Comparison of ENCODE assay signal across 19 cellular contexts in the genomic region with DNA sequence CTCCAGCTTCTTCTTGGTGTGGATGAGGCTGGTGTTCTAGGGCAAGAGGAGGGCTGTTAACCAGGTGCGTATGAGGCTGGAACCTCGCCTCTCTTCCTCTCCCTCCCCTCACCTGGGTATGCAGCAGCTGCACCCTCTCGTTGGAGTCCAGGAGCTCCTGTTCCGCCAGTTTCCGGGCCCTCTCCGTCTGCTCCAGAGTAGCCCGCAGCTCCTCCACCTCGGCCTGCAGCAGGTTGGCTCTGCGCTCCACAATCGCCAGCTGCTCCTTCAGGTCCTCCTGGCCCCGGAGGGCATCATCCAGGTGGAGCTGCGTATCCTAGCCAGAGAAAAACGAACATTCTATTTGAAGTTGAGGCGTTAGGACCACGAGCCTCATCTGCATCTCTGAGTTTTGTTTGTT. TPM values are rescaled to one million over a fixed set of nuclear protein-coding genes. Genes with fewer than 3 reads are reported as not detected.
DNase-seq lines count a peak whose midpoint lies in the region; FAIRE-seq and TF ChIP-seq lines count a peak whose summit lies in the region.
"Had no signal": no experiment of that assay in that cellular context is flagged by ENCODE, and none has a peak within 500 bp of the region (broad histone marks: within the 10 kb centered on the region; RNA-seq: fewer than 3 reads in every experiment).

No MANE protein-coding gene starts in this region.

- H3F3A ChIP-seq in Loucy (ENCODE audit: low read depth) (no peaks in the 10 kb centered on the region), neural progenitor cell (ENCODE audit: low read depth) (no peaks in the 10 kb centered on the region)

- peak overlapping the region; percentile 57; the same call in 1 of the 2 replicates for H2AFZ ChIP-seq in Loucy (ENCODE audit: low read length)
- H2AFZ ChIP-seq in H1 (ENCODE audit: low read length), result peak overlapping the region; percentile 60; the same call in 1 of the 2 replicates
- H2AFZ ChIP-seq in neural progenitor cell (replicated peaks), result peak overlapping the region; percentile 11

- H2BK12ac ChIP-seq in H1 (ENCODE audit: low read depth, low read length), result no peak overlapping the region

- CTCF ChIA-PET in H1 (lab: Charles Lee; ENCODE audit: partially characterized antibody), result interaction anchor here (0.6 to 21.3 kb wide), 20 partner anchors 11 to 793 kb away, joined by 3 to 323 read pairs (median 4); no protein-coding TSS in a partner anchor

- TF ChIP-seq POLR2A in H1 (IDR thresholded peaks at IDR 0.05; ENCODE audit: control extremely low read depth in 1 of 2, low read depth in 2 of 2, low read length in 2 of 2), result no peak

- H3K4ac ChIP-seq in H1 (replicated peaks; ENCODE audit: insufficient read length, low read depth, low read length) (no peak overlapping the region), mesendoderm (ENCODE audit: low read depth, low read length) (no peak overlapping the region)

- H4K91ac ChIP-seq in H1 (replicated peaks; ENCODE audit: insufficient read length, low read length), result no peak overlapping the region

- H3K79me2 ChIP-seq in Loucy (ENCODE audit: insufficient read depth, low read length) (no peaks in the 10 kb centered on the region), H1 (ENCODE audit: control insufficient read depth in 1 of 2, insufficient read depth in 2 of 2, low read length in 2 of 2) (no peaks in the 10 kb centered on the region), neural progenitor cell (ENCODE audit: low read depth) (no peaks in the 10 kb centered on the region), mesendoderm (ENCODE audit: control insufficient read depth, insufficient read depth, low read length) (no peaks in the 10 kb centered on the region)

- H3K4me2 ChIP-seq in Loucy (ENCODE audit: low read depth, low read length, poor library complexity, severe bottlenecking), result no peak overlapping the region
- no peak overlapping the region for H3K4me2 ChIP-seq in H1 (ENCODE audit: insufficient read depth in 1 of 2, low read depth in 2 of 2, low read length in 2 of 2)
- H3K4me2 ChIP-seq in neural progenitor cell, result no peak overlapping the region
- H3K4me2 ChIP-seq in mesendoderm (ENCODE audit: low read length), result no peak overlapping the region
- H3K4me2 ChIP-seq: A549; BLaER1 treated with 17β-estradiol and CSF1 and Interleukin-3, amounts not matched to agents 10 nM and 100 nM had no signal

- no peaks in the 10 kb centered on the region for H3K9me3 Mint-ChIP-seq in neural progenitor cell
- H3K9me3 Mint-ChIP-seq: CD4-positive, alpha-beta T cell; CD8-positive, alpha-beta memory T cell had no signal

- TF ChIP-seq EP300 in H1 (IDR thresholded peaks at IDR 0.05; ENCODE audit: borderline replicate concordance in 1 of 2, low read depth in 2 of 2, low read length in 2 of 2), result no peak

- H3K36me3 Mint-ChIP-seq in neural progenitor cell, result peaks cover 3% of the 10 kb centered on the region

- no peaks in the 10 kb centered on the region for H3K9me2 ChIP-seq in Loucy (replicated peaks; ENCODE audit: low read depth, low read length)

- FAIRE-seq in H1 (lab: Jason Lieb, UNC), result no peak
- FAIRE-seq: A549, D721Med had no signal

- no peak overlapping the region for H3K27ac Mint-ChIP-seq in neural progenitor cell
- H3K27ac Mint-ChIP-seq: CD14-positive monocyte; CD4-positive, alpha-beta T cell had no signal

- H2BK20ac ChIP-seq in H1 (ENCODE audit: low read length), result no peak overlapping the region

- H4K20me1 ChIP-seq in Loucy (ENCODE audit: insufficient read depth, low read length, poor library complexity, severe bottlenecking), result no peaks in the 10 kb centered on the region
- H4K20me1 ChIP-seq in H1 (replicated peaks in 1 of 2; ENCODE audit: control insufficient read depth in 1 of 2, insufficient read depth in 2 of 2, low read length in 2 of 2), result no peaks in the 10 kb centered on the region
- no peaks in the 10 kb centered on the region for H4K20me1 ChIP-seq in neural progenitor cell (ENCODE audit: low read depth)
- H4K20me1 ChIP-seq: BLaER1 treated with 17β-estradiol and CSF1 and Interleukin-3, amounts not matched to agents 10 nM and 100 nM had no signal

- H3K36me3 ChIP-seq in Loucy (ENCODE audit: insufficient read depth, low read length) (peaks cover 4% of the 10 kb centered on the region; the same call in 1 of the 2 replicates), H1 (ENCODE audit: control insufficient read depth in 2 of 4, insufficient read depth in 4 of 4, low read length in 3 of 4) (no peaks in the 10 kb centered on the region; a peak in 1 of 8 replicates), neural progenitor cell (no peaks in the 10 kb centered on the region), mesendoderm (ENCODE audit: control insufficient read depth, insufficient read depth, low read length) (no peaks in the 10 kb centered on the region)
- H3K36me3 ChIP-seq: BE2C had no signal

- H3K79me1 ChIP-seq in H1 (ENCODE audit: low read depth, low read length) (no peaks in the 10 kb centered on the region), mesendoderm (ENCODE audit: low read length) (no peaks in the 10 kb centered on the region)

- no peak overlapping the region for H2AK5ac ChIP-seq in H1 (ENCODE audit: low read depth, low read length)
- no peak overlapping the region for H2AK5ac ChIP-seq in mesendoderm (ENCODE audit: low read length)

- H3K4me3 ChIP-seq in Loucy (ENCODE audit: low read length, poor library complexity, severe bottlenecking) (no peak overlapping the region), H1 (ENCODE audit: extremely low read depth in 1 of 4, insufficient read depth in 2 of 4, low read depth in 3 of 4, low read length in 4 of 4) (no peak overlapping the region), neural progenitor cell (no peak overlapping the region), mesendoderm (ENCODE audit: low read length) (no peak overlapping the region)
- H3K4me3 ChIP-seq: A549; BLaER1 treated with 17β-estradiol and CSF1 and Interleukin-3, amounts not matched to agents 10 nM and 100 nM had no signal

- no peaks in the 10 kb centered on the region for H3K4me1 Mint-ChIP-seq in neural progenitor cell
- H3K4me1 Mint-ChIP-seq: CD14-positive monocyte had no signal

- H3K23ac ChIP-seq in H1 (ENCODE audit: insufficient read length) (no peak overlapping the region), mesendoderm (ENCODE audit: low read length) (no peak overlapping the region)

- H2BK5ac ChIP-seq in H1 (ENCODE audit: low read depth, low read length), result no peak overlapping the region
- H2BK5ac ChIP-seq in mesendoderm (ENCODE audit: low read length), result no peak overlapping the region

- H4K8ac ChIP-seq in H1 (ENCODE audit: extremely low read depth, insufficient read depth, low read length) (no peak overlapping the region), mesendoderm (ENCODE audit: low read depth, low read length) (no peak overlapping the region)

- H3K4me1 ChIP-seq in Loucy (ENCODE audit: insufficient read depth, low read length, poor library complexity, severe bottlenecking) (peaks cover 18% of the 10 kb centered on the region), H1 (replicated peaks in 1 of 4; ENCODE audit: control insufficient read depth in 3 of 4, insufficient read depth in 4 of 4, low read length in 3 of 4) (no peaks in the 10 kb centered on the region), neural progenitor cell (no peaks in the 10 kb centered on the region), mesendoderm (ENCODE audit: control insufficient read depth, low read depth, low read length) (no peaks in the 10 kb centered on the region)
- H3K4me1 ChIP-seq: A549, BE2C had no signal

- no peak overlapping the region for H4K5ac ChIP-seq in H1 (ENCODE audit: insufficient read length, low read depth, low read length)
- H4K5ac ChIP-seq in mesendoderm (ENCODE audit: low read length), result no peak overlapping the region

- POLR2A ChIA-PET in H1 (lab: Charles Lee; ENCODE audit: partially characterized antibody), result no interaction called here

- H3K9me3 ChIP-seq in Loucy (ENCODE audit: insufficient read depth, low read depth, low read length) (no peaks in the 10 kb centered on the region), H1 (ENCODE audit: insufficient read depth in 2 of 2, low read depth in 1 of 2, low read length in 1 of 2) (no peaks in the 10 kb centered on the region), neural progenitor cell (ENCODE audit: low read depth) (no peaks in the 10 kb centered on the region)
- H3K9me3 ChIP-seq: A549, BE2C had no signal

- H2BK15ac ChIP-seq in H1 (ENCODE audit: low read length) (no peak overlapping the region), mesendoderm (replicated peaks; ENCODE audit: low read depth) (no peak overlapping the region)

- TF ChIP-seq RAD21 in H1 (IDR thresholded peaks at IDR 0.05 in 1 of 2, conservative IDR thresholded peaks at IDR 0.05 in 1 of 2; ENCODE audit: low read depth in 2 of 2, low read length in 2 of 2), result no peak

- 86% methylated on average over 15 of the region's 15 CpGs; no CpG with 5 or more reads in 1 of the 2 experiments for WGBS in H1 (ENCODE audit: extremely low coverage in 1 of 2, insufficient coverage in 1 of 2, insufficient read length in 1 of 2, insufficient replicate concordance in 2 of 2, low coverage in 1 of 2, low lambda C conversion rate in 2 of 2, missing lambda C conversion rate in 1 of 2), 2 experiments
- WGBS in mesendoderm (ENCODE audit: extremely low coverage, insufficient coverage, low lambda C conversion rate), result no CpG with 5 or more reads among the region's 15 CpGs

- no peak for TF ChIP-seq CTCF in Loucy (conservative IDR thresholded peaks at IDR 0.05; ENCODE audit: low read length)
- no peak for TF ChIP-seq CTCF in H1 (IDR thresholded peaks at IDR 0.05; ENCODE audit: control extremely low read depth in 1 of 3, insufficient read depth in 1 of 3, low read depth in 1 of 3, low read length in 3 of 3)
- no peak for TF ChIP-seq CTCF in neural progenitor cell (IDR thresholded peaks at IDR 0.05)

- H3K23me2 ChIP-seq in H1 (ENCODE audit: low read depth, low read length), result peaks cover 1% of the 10 kb centered on the region; the same call in 1 of the 2 replicates

- no peak overlapping the region for H2BK120ac ChIP-seq in H1 (replicated peaks; ENCODE audit: low read depth, low read length)
- H2BK120ac ChIP-seq in mesendoderm (ENCODE audit: low read depth, low read length), result no peak overlapping the region

- H3K14ac ChIP-seq in H1 (ENCODE audit: insufficient read length), result no peak overlapping the region

- H3K27me3 Mint-ChIP-seq in neural progenitor cell (ENCODE audit: insufficient read depth, low read depth), result no peaks in the 10 kb centered on the region
- H3K27me3 Mint-ChIP-seq: CD4-positive, alpha-beta T cell; CD8-positive, alpha-beta memory T cell had no signal

- no peak overlapping the region for H3K4me3 Mint-ChIP-seq in neural progenitor cell
- H3K4me3 Mint-ChIP-seq: CD14-positive monocyte; CD4-positive, alpha-beta T cell; CD8-positive, alpha-beta memory T cell had no signal

- H3K56ac ChIP-seq in H1 (replicated peaks; ENCODE audit: insufficient read length, low read depth, low read length) (no peak overlapping the region), mesendoderm (ENCODE audit: low read length) (no peak overlapping the region)

- H3K18ac ChIP-seq in H1 (ENCODE audit: extremely low read depth, low read length) (no peak overlapping the region), mesendoderm (ENCODE audit: low read length) (no peak overlapping the region)

- no peak overlapping the region for H3K27ac ChIP-seq in H1 (ENCODE audit: low read depth, low read length)
- H3K27ac ChIP-seq in neural progenitor cell, result no peak overlapping the region
- no peak overlapping the region for H3K27ac ChIP-seq in mesendoderm (ENCODE audit: low read depth, low read length)
- H3K27ac ChIP-seq: A549; BLaER1 treated with 17β-estradiol and CSF1 and Interleukin-3, amounts not matched to agents 10 nM and 100 nM had no signal

- no peak overlapping the region for H3K9ac ChIP-seq in Loucy (ENCODE audit: low read depth, low read length, poor library complexity, severe bottlenecking)
- no peak overlapping the region for H3K9ac ChIP-seq in H1 (replicated peaks in 1 of 4; ENCODE audit: extremely low read depth in 1 of 4, low read depth in 3 of 4, low read length in 3 of 4)
- no peak overlapping the region for H3K9ac ChIP-seq in neural progenitor cell
- no peak overlapping the region for H3K9ac ChIP-seq in mesendoderm (ENCODE audit: low read length)
- H3K9ac ChIP-seq: BLaER1 treated with 17β-estradiol and CSF1 and Interleukin-3, amounts not matched to agents 10 nM and 100 nM had no signal

- DNase-seq in H1 (ENCODE audit: low read depth in 1 of 2, low spot score in 2 of 2), result no peak
- no peak for DNase-seq in neural progenitor cell (ENCODE audit: low spot score)
- DNase-seq in NCI-H2196 (lab: John Stamatoyannopoulos, UW; ENCODE audit: unreplicated experiment), result no peak
- no peak for DNase-seq in NCI-H187 treated with DMSO at 0.1 percent for 48 hours (lab: John Stamatoyannopoulos, UW)
- DNase-seq in mesendoderm, result no peak
- DNase-seq: 8988T, AML-193, DMS 273 treated with DMSO at 0.1 percent for 48 hours, DMS79, GDM1, GOT3 had no signal

- H3K27me3 ChIP-seq in Loucy (ENCODE audit: insufficient read depth, low read length, poor library complexity, severe bottlenecking) (no peaks in the 10 kb centered on the region), H1 (replicated peaks in 1 of 4; ENCODE audit: control insufficient read depth in 3 of 4, extremely low read depth in 1 of 4, insufficient read depth in 3 of 4, low read length in 3 of 4) (no peaks in the 10 kb centered on the region), neural progenitor cell (no peaks in the 10 kb centered on the region), mesendoderm (ENCODE audit: insufficient read depth, low read length, poor library complexity) (no peaks in the 10 kb centered on the region)
- H3K27me3 ChIP-seq: BE2C; BLaER1 treated with 17β-estradiol and CSF1 and Interleukin-3, amounts not matched to agents 10 nM and 100 nM had no signal

RNA-seq across cellular contexts. Expression of gene MYH3, which starts 25.4 kb away (rescaled TPM):
- 0.99 and 1.8 TPM in 2 replicates for total RNA-seq in H1 (2021; fragmentation: NEBNext Ultra II Directional; extraction: Animal tissue kit (Norgen Biotek cat#: 25700))
- polyA plus RNA-seq in H1 (2011; rRNA removed), result 0.65 and 1.6 TPM in 2 replicates
- polyA plus RNA-seq in H1 (2011; cell fraction: cytosol; rRNA removed), result 1.7 TPM
- polyA plus RNA-seq in H1 (2011; cell fraction: nucleus; rRNA removed), result 3.9 TPM
- polyA plus RNA-seq in H1 (2012, experiment 1 of 2), result 1.7 to 2.0 TPM (median 2.0 TPM) in 4 replicates
- polyA plus RNA-seq in H1 (2012, experiment 2 of 2), result 0.25 TPM
- 2.1 TPM for polyA plus RNA-seq in H1 (2013, experiment 1 of 2)
- polyA plus RNA-seq in H1 (2013, experiment 2 of 2), result 1.4 TPM
- 0.95 and 1.2 TPM in 2 replicates for polyA minus RNA-seq in H1 (2011; rRNA and poly(A)+ RNA removed)
- 1.4 TPM for polyA minus RNA-seq in H1 (2011; cell fraction: cytosol; rRNA and poly(A)+ RNA removed)
- 3.4 TPM for polyA minus RNA-seq in H1 (2011; cell fraction: nucleus; rRNA and poly(A)+ RNA removed)
- total RNA-seq in neural progenitor cell (ENCODE audit: low replicate concordance), result 0.36 and 0.40 TPM in 2 replicates
- 1.1 TPM for polyA plus RNA-seq in mesendoderm (2013, experiment 1 of 2)
- polyA plus RNA-seq in mesendoderm (2013, experiment 2 of 2), result 0.70 TPM
- polyA plus RNA-seq: CD8-positive, alpha-beta memory T cell had no signal
